ENCODE assay signal across 16 cellular contexts in genomic region chr5:178271726-178272479, GRCh38. TPM values are rescaled to one million over a fixed set of nuclear protein-coding genes. Genes with fewer than 3 reads are reported as not detected.
DNase-seq lines count a peak whose midpoint lies in the region; ATAC-seq and TF ChIP-seq lines count a peak whose summit lies in the region.
"Had no signal": no experiment of that assay in that cellular context is flagged by ENCODE, and none has a peak within 500 bp of the region (broad histone marks: within the 10 kb centered on the region; RNA-seq: fewer than 3 reads in every experiment).

No MANE protein-coding gene starts in this region.

- POLR2A ChIA-PET in activated CD4-positive, alpha-beta T cell treated with anti-CD3 and anti-CD28 coated beads, Interleukin-2, amount 10 ng/mL, durations not matched to agents 7 days and 5 days (lab: Charles Lee), result no interaction called here

- peak overlapping the region; percentile 72 for H3K27ac Mint-ChIP-seq in activated CD4-positive, alpha-beta T cell treated with anti-CD3 and anti-CD28 coated beads, Interleukin-2, amount 10 ng/mL, durations not matched to agents 7 days and 5 days
- H3K27ac Mint-ChIP-seq in glutamatergic neuron (ENCODE audit: unreplicated experiment), result no peak overlapping the region
- H3K27ac Mint-ChIP-seq: CD8-positive, alpha-beta memory T cell; H9 had no signal

- H3K9me3 ChIP-seq in RWPE2 (ENCODE audit: severe bottlenecking) (no peaks in the 10 kb centered on the region), thyroid gland (no peaks in the 10 kb centered on the region), upper lobe of left lung (peaks cover 0 to 7% (median 0%) of the 10 kb centered on the region in 4 donors)

- H3K36me3 ChIP-seq in RWPE2 (ENCODE audit: low read depth), result no peaks in the 10 kb centered on the region
- H3K36me3 ChIP-seq in thyroid gland, result no peaks in the 10 kb centered on the region
- H3K36me3 ChIP-seq in upper lobe of left lung, result no peaks in the 10 kb centered on the region
- H3K36me3 ChIP-seq: BLaER1 had no signal

- intact Hi-C loops in thyroid gland (cut with DNase I), result no loop called here

- WGBS in thyroid gland, 2 donors, result 64 to 76% methylated on average over 17 to 20 of the region's 24 CpGs
- WGBS in upper lobe of left lung, 2 donors, result 85 to 89% methylated on average over 19 to 24 of the region's 24 CpGs

- ATAC-seq in RWPE2 (ENCODE audit: low read depth) (peak; percentile 9; the same call in 2 of the 3 replicates), upper lobe of left lung (ENCODE audit: low FRiP score in 2 of 2) (no peak)

- H3K4me3 Mint-ChIP-seq in activated CD4-positive, alpha-beta T cell treated with anti-CD3 and anti-CD28 coated beads, Interleukin-2, amount 10 ng/mL, durations not matched to agents 7 days and 5 days, result no peak overlapping the region
- no peak overlapping the region for H3K4me3 Mint-ChIP-seq in glutamatergic neuron (ENCODE audit: unreplicated experiment)
- H3K4me3 Mint-ChIP-seq: CD8-positive, alpha-beta memory T cell; H9 had no signal

- H3K27ac ChIP-seq in RWPE2 (ENCODE audit: poor library complexity, severe bottlenecking) (no peak overlapping the region), thyroid gland (peak overlapping the region in 2 of 3 donors; percentile 36 to 38), upper lobe of left lung (no peak overlapping the region)
- H3K27ac ChIP-seq: BLaER1, GM23248 had no signal

- DNase-seq in activated CD4-positive, alpha-beta T cell treated with anti-CD3 and anti-CD28 coated beads, Interleukin-2, amount 10 ng/mL, durations not matched to agents 7 days and 5 days, result no peak
- DNase-seq in activated CD4-positive, alpha-beta T cell treated with anti-CD3 and anti-CD28 coated beads for 4 hours, result no peak
- DNase-seq in RWPE2 (ENCODE audit: low spot score) (peak; percentile 66), glutamatergic neuron (peak; percentile 57), thyroid gland (peak; percentile 63 to 71), hippocampal formation (lab: John Stamatoyannopoulos, UW) (no peak), upper lobe of left lung (no peak)
- DNase-seq: 8988T; AML-193; Caco-2; CD8-positive, alpha-beta memory T cell; DND-41; GF-D8; GM23248; H9 had no signal

- no peak overlapping the region for H3K4me3 ChIP-seq in RWPE2 (ENCODE audit: severe bottlenecking)
- H3K4me3 ChIP-seq in thyroid gland (replicated peaks in 1 of 3), result no peak overlapping the region
- no peak overlapping the region for H3K4me3 ChIP-seq in upper lobe of left lung
- H3K4me3 ChIP-seq: BLaER1, GM23248 had no signal

- TF ChIP-seq CTCF in RWPE2 (IDR thresholded peaks at IDR 0.05; ENCODE audit: poor library complexity, severe bottlenecking) (no peak), glutamatergic neuron (IDR thresholded peaks at IDR 0.05; ENCODE audit: partially characterized antibody, unreplicated experiment) (no peak), thyroid gland (IDR thresholded peaks at IDR 0.05) (no peak), upper lobe of left lung (IDR thresholded peaks at IDR 0.05) (no peak)

- TF ChIP-seq POLR2A in thyroid gland (IDR thresholded peaks at IDR 0.05), result no peak
- no peak for TF ChIP-seq POLR2A in upper lobe of left lung (IDR thresholded peaks at IDR 0.05)

- H3K36me3 Mint-ChIP-seq in activated CD4-positive, alpha-beta T cell treated with anti-CD3 and anti-CD28 coated beads, Interleukin-2, amount 10 ng/mL, durations not matched to agents 7 days and 5 days (ENCODE audit: low read depth), result no peaks in the 10 kb centered on the region
- peaks cover 13% of the 10 kb centered on the region for H3K36me3 Mint-ChIP-seq in glutamatergic neuron (ENCODE audit: unreplicated experiment)
- H3K36me3 Mint-ChIP-seq: CD8-positive, alpha-beta memory T cell had no signal

- CTCF ChIA-PET in activated CD4-positive, alpha-beta T cell treated with anti-CD3 and anti-CD28 coated beads, Interleukin-2, amount 10 ng/mL, durations not matched to agents 7 days and 5 days (lab: Charles Lee), result interaction anchor here (1.0 kb wide), 1 partner anchor 13 kb away, joined by 4 read pairs; no protein-coding TSS in a partner anchor

- TF ChIP-seq EP300 in upper lobe of left lung (IDR thresholded peaks at IDR 0.05), result no peak

- H3K4me1 Mint-ChIP-seq in activated CD4-positive, alpha-beta T cell treated with anti-CD3 and anti-CD28 coated beads, Interleukin-2, amount 10 ng/mL, durations not matched to agents 7 days and 5 days, result no peaks in the 10 kb centered on the region
- peaks cover 6% of the 10 kb centered on the region for H3K4me1 Mint-ChIP-seq in glutamatergic neuron (ENCODE audit: low read depth, unreplicated experiment)
- H3K4me1 Mint-ChIP-seq: CD8-positive, alpha-beta memory T cell; H9 had no signal

- H3K27me3 ChIP-seq in RWPE2 (ENCODE audit: insufficient read depth, poor library complexity, severe bottlenecking) (no peaks in the 10 kb centered on the region), thyroid gland (no peaks in the 10 kb centered on the region), upper lobe of left lung (no peaks in the 10 kb centered on the region)
- H3K27me3 ChIP-seq: BLaER1 had no signal

- H3K4me1 ChIP-seq in RWPE2 (ENCODE audit: insufficient read depth, poor library complexity, severe bottlenecking), result no peaks in the 10 kb centered on the region
- H3K4me1 ChIP-seq in thyroid gland, result peaks cover 21 to 35% of the 10 kb centered on the region in 2 donors
- H3K4me1 ChIP-seq in upper lobe of left lung, result peaks cover 0 to 6% (median 2%) of the 10 kb centered on the region in 4 donors
- H3K4me1 ChIP-seq: Caco-2 had no signal

- peaks cover 2% of the 10 kb centered on the region for H3K27me3 Mint-ChIP-seq in activated CD4-positive, alpha-beta T cell treated with anti-CD3 and anti-CD28 coated beads, Interleukin-2, amount 10 ng/mL, durations not matched to agents 7 days and 5 days
- peaks cover 4% of the 10 kb centered on the region for H3K27me3 Mint-ChIP-seq in glutamatergic neuron (ENCODE audit: unreplicated experiment)

- H3K9me3 Mint-ChIP-seq in activated CD4-positive, alpha-beta T cell treated with anti-CD3 and anti-CD28 coated beads, Interleukin-2, amount 10 ng/mL, durations not matched to agents 7 days and 5 days, result no peaks in the 10 kb centered on the region
- H3K9me3 Mint-ChIP-seq in glutamatergic neuron (ENCODE audit: unreplicated experiment), result no peaks in the 10 kb centered on the region

RNA-seq across cellular contexts. Expression of gene PHYKPL, which starts 39.3 kb away (rescaled TPM):
- 100 to 1,000 TPM; 126 to 138 TPM for total RNA-seq in activated CD4-positive, alpha-beta T cell treated with anti-CD3 and anti-CD28 coated beads, Interleukin-2, amount 10 ng/mL, durations not matched to agents 7 days and 5 days
- total RNA-seq in glutamatergic neuron (ENCODE audit: unreplicated experiment) (89.7 TPM), thyroid gland (10 to 100 TPM; 61.7 to 90.9 (median 76.0) TPM), upper lobe of left lung (100 to 1,000 TPM in 2 of 6 donors, 10 to 100 TPM in 4; 61.0 to 237 (median 91.9) TPM)

Comparison
In these comparisons a context has a peak if more than half of its experiments do, and no peak if none do; other contexts are left out.
1. DNase-seq: peak in RWPE2 (single experiment), glutamatergic neuron (single experiment) and thyroid gland (2 of 2); none in activated CD4-positive, alpha-beta T cell treated with anti-CD3 and anti-CD28 coated beads, Interleukin-2, amount 10 ng/mL, durations not matched to agents 7 days and 5 days (single experiment), activated CD4-positive, alpha-beta T cell treated with anti-CD3 and anti-CD28 coated beads for 4 hours (0 of 2), hippocampal formation (0 of 2) and upper lobe of left lung (0 of 2).
2. H3K27ac ChIP-seq: peak in thyroid gland (2 of 3); none in RWPE2 (single experiment) and upper lobe of left lung (0 of 4).